Comparison of ENCODE assay signal across 2 cellular contexts in genomic region chr1:113759341-113760101, GRCh38.
A peak's percentile ranks its signal among the peaks of the same experiment; 100 is the strongest.
TF ChIP-seq lines count a peak whose summit lies in the region.

Gene PHTF1, minus strand, starts transcription at chr1:113759486. Its CDS starts 783 bp downstream, at chr1:113758703.

TF ChIP-seq in HCT116, 20 proteins besides CTCF, POLR2A, EP300 and RAD21 (continued from another document):
- TF ChIP-seq ZFX (IDR thresholded peaks at IDR 0.05): peak; percentile 79
- TF ChIP-seq SIN3A (IDR thresholded peaks at IDR 0.05; ENCODE audit: low read depth): 0 out of 2 replicates have a peak, but pooled peaks have one; percentile 42
- no peak for TF ChIP-seq ZBTB33 (IDR thresholded peaks at IDR 0.05; ENCODE audit: extremely low read depth, insufficient replicate concordance, low read length)
- no peak for TF ChIP-seq EZH2 (IDR thresholded peaks at IDR 0.05)
- TF ChIP-seq ELF1 (IDR thresholded peaks at IDR 0.05; ENCODE audit: borderline replicate concordance, low read depth): peak; percentile 37
- no peak for TF ChIP-seq EGR1 (IDR thresholded peaks at IDR 0.05; ENCODE audit: low read depth)
- TF ChIP-seq ATF3 (IDR thresholded peaks at IDR 0.05): no peak
- no peak for TF ChIP-seq ZNF274 (IDR thresholded peaks at IDR 0.05; ENCODE audit: low read depth, low read length)
- no peak for TF ChIP-seq SRF (IDR thresholded peaks at IDR 0.05; ENCODE audit: low read depth)
TF ChIP-seq in HCT116: peak in this region for 4.

TF ChIP-seq in SK-N-SH, 30 proteins besides CTCF, POLR2A, EP300 and RAD21 (continued from another document):
- 0 out of 2 replicates have a peak, but pooled peaks have one; percentile 11 for TF ChIP-seq JUND (IDR thresholded peaks at IDR 0.05)
- TF ChIP-seq GABPA (IDR thresholded peaks at IDR 0.05; ENCODE audit: low read depth): peak; percentile 65
- TF ChIP-seq RCOR1 (IDR thresholded peaks at IDR 0.05; ENCODE audit: low read length): no peak
- peak; percentile 93 for TF ChIP-seq POLR2AphosphoS5 (IDR thresholded peaks at IDR 0.05; ENCODE audit: low read depth, low read length)
- TF ChIP-seq YY1 (IDR thresholded peaks at IDR 0.05; ENCODE audit: low read depth): no peak
- peak; percentile 20 for TF ChIP-seq CHD2 (IDR thresholded peaks at IDR 0.05; ENCODE audit: low read length, partially characterized antibody)
- peak; percentile 58 for TF ChIP-seq MXI1 (IDR thresholded peaks at IDR 0.05; ENCODE audit: low read depth, low read length)
- TF ChIP-seq FOXJ3 (CRISPR knock-in tag; IDR thresholded peaks at IDR 0.05): no peak
- TF ChIP-seq SIN3A (IDR thresholded peaks at IDR 0.05; ENCODE audit: borderline replicate concordance, low read depth, low read length): 0 out of 2 replicates have a peak, but pooled peaks have one; percentile 79
